1 cellular context compared by ENCODE assay signal in the genomic region with DNA sequence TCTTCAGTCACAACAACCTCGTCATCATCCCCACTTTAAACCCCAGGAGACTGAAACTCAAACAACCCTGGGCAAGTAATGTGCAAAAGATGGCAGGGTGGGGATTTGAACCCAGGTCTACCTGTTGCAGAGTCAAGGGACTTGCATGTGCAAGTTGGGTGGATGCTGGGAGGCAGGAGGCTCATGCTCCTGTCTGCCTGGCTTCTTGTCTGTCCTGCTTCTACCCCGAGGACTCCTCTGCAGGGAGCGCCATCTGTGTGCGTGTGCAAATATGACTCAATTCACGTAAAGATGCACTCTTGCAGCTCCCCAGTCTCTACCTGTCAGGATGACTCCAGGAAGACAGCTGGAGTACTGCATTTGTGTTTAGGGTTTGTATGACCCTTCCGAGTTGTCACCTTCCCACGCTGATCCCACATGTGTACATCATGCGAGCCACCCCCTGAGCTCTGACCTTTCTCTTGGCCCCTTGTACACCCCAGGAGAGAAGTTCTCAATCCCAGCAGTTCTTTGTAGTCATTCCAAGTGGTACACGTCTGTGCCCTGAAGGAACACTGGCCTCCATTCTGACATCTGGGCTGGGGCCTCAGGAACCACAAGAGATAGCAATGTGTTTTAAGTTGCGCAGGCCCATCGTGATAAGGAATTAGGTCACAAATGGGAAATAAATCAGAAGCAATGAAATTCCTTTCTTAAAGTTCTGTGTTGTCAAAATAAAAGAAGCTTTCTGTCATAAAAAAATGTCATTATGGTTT.
TF ChIP-seq lines count a peak whose summit lies in the region.

No MANE protein-coding gene starts in this region.

TF ChIP-seq in HCT116, 20 proteins besides CTCF, POLR2A, EP300 and RAD21:
- TF ChIP-seq, protein P1, sequence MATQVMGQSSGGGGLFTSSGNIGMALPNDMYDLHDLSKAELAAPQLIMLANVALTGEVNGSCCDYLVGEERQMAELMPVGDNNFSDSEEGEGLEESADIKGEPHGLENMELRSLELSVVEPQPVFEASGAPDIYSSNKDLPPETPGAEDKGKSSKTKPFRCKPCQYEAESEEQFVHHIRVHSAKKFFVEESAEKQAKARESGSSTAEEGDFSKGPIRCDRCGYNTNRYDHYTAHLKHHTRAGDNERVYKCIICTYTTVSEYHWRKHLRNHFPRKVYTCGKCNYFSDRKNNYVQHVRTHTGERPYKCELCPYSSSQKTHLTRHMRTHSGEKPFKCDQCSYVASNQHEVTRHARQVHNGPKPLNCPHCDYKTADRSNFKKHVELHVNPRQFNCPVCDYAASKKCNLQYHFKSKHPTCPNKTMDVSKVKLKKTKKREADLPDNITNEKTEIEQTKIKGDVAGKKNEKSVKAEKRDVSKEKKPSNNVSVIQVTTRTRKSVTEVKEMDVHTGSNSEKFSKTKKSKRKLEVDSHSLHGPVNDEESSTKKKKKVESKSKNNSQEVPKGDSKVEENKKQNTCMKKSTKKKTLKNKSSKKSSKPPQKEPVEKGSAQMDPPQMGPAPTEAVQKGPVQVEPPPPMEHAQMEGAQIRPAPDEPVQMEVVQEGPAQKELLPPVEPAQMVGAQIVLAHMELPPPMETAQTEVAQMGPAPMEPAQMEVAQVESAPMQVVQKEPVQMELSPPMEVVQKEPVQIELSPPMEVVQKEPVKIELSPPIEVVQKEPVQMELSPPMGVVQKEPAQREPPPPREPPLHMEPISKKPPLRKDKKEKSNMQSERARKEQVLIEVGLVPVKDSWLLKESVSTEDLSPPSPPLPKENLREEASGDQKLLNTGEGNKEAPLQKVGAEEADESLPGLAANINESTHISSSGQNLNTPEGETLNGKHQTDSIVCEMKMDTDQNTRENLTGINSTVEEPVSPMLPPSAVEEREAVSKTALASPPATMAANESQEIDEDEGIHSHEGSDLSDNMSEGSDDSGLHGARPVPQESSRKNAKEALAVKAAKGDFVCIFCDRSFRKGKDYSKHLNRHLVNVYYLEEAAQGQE (IDR thresholded peaks at IDR 0.05; ENCODE audit: low read depth), result no peak
- TF ChIP-seq EGR1 (IDR thresholded peaks at IDR 0.05; ENCODE audit: low read depth) (no peak), SP1 (IDR thresholded peaks at IDR 0.05; ENCODE audit: low read depth) (no peak), TCF7L2 (IDR thresholded peaks at IDR 0.05; ENCODE audit: borderline replicate concordance, extremely low read depth, insufficient read depth, insufficient read length) (no peak), CEBPB (IDR thresholded peaks at IDR 0.05; ENCODE audit: low read depth) (no peak), POLR2AphosphoS5 (IDR thresholded peaks at IDR 0.05; ENCODE audit: low read depth, low read length) (no peak), CBX3 (IDR thresholded peaks at IDR 0.05; ENCODE audit: low read depth) (no peak), ZFX (IDR thresholded peaks at IDR 0.05) (no peak), ELF1 (IDR thresholded peaks at IDR 0.05; ENCODE audit: borderline replicate concordance, low read depth) (no peak), SIN3A (IDR thresholded peaks at IDR 0.05; ENCODE audit: low read depth) (no peak), YY1 (IDR thresholded peaks at IDR 0.05; ENCODE audit: extremely low read depth, insufficient replicate concordance, low read depth, low read length) (no peak), EZH2phosphoT487 (IDR thresholded peaks at IDR 0.05; ENCODE audit: borderline replicate concordance) (no peak), EZH2 (IDR thresholded peaks at IDR 0.05) (no peak), ZNF274 (IDR thresholded peaks at IDR 0.05; ENCODE audit: low read depth, low read length) (no peak), FOSL1 (IDR thresholded peaks at IDR 0.05; ENCODE audit: low read depth) (no peak), JUND (IDR thresholded peaks at IDR 0.05) (no peak)
- TF ChIP-seq, protein P2, sequence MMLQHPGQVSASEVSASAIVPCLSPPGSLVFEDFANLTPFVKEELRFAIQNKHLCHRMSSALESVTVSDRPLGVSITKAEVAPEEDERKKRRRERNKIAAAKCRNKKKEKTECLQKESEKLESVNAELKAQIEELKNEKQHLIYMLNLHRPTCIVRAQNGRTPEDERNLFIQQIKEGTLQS (IDR thresholded peaks at IDR 0.05), result no peak
- TF ChIP-seq, protein P3, sequence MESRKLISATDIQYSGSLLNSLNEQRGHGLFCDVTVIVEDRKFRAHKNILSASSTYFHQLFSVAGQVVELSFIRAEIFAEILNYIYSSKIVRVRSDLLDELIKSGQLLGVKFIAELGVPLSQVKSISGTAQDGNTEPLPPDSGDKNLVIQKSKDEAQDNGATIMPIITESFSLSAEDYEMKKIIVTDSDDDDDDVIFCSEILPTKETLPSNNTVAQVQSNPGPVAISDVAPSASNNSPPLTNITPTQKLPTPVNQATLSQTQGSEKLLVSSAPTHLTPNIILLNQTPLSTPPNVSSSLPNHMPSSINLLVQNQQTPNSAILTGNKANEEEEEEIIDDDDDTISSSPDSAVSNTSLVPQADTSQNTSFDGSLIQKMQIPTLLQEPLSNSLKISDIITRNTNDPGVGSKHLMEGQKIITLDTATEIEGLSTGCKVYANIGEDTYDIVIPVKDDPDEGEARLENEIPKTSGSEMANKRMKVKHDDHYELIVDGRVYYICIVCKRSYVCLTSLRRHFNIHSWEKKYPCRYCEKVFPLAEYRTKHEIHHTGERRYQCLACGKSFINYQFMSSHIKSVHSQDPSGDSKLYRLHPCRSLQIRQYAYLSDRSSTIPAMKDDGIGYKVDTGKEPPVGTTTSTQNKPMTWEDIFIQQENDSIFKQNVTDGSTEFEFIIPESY (IDR thresholded peaks at IDR 0.05; ENCODE audit: extremely low read depth, insufficient replicate concordance, low read length), result no peak
- TF ChIP-seq, protein P4, sequence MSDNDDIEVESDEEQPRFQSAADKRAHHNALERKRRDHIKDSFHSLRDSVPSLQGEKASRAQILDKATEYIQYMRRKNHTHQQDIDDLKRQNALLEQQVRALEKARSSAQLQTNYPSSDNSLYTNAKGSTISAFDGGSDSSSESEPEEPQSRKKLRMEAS (IDR thresholded peaks at IDR 0.05), result no peak
